Comparison of ENCODE assay signal across 8 cellular contexts in genomic region chr15:63945005-63945788, GRCh38.
DNase-seq lines count a peak whose midpoint lies in the region; ATAC-seq and TF ChIP-seq lines count a peak whose summit lies in the region.

No MANE protein-coding gene starts in this region.

- peak; percentile 42 to 82 (median 78) for ATAC-seq in heart left ventricle
- ATAC-seq in GM19463 (IDR thresholded peaks at IDR 0.05; ENCODE audit: unreplicated experiment) = no peak
- no peak for ATAC-seq in GM19328 (IDR thresholded peaks at IDR 0.05; ENCODE audit: unreplicated experiment)

- H3K27ac ChIP-seq in heart left ventricle = peak overlapping the region in 7 of 12 donors; percentile 22 to 62 (median 39)

- 49 to 53% (median 50%) methylated on average over 7 to 8 of the region's 8 CpGs for WGBS in heart left ventricle, 4 donors

- intact Hi-C loops in heart left ventricle (cut with DNase I) = loop anchor here (2.0 to 10.0 kb wide), 3 partner anchors 100 to 102 kb away; partner anchors contain the start of gene DAPK2 (in 10 of the 10)

- H3K9me3 ChIP-seq in heart left ventricle = no peaks in the 10 kb centered on the region

- no peak for TF ChIP-seq POLR2A in heart left ventricle (IDR thresholded peaks at IDR 0.05)

- no peaks in the 10 kb centered on the region for H3K36me3 ChIP-seq in heart left ventricle

- peaks cover 3 to 39% (median 29%) of the 10 kb centered on the region in 12 donors for H3K4me1 ChIP-seq in heart left ventricle

- H3K4me3 ChIP-seq in Jurkat, Clone E6-1 (ENCODE audit: low read length) = no peak overlapping the region
- no peak overlapping the region for H3K4me3 ChIP-seq in heart left ventricle

- no peaks in the 10 kb centered on the region for H3K27me3 ChIP-seq in heart left ventricle

- DNase-seq in EL (peak; percentile 64), T follicular helper cell (ENCODE audit: low read depth) (peak; percentile 50), heart left ventricle (peak; percentile 68 to 79 (median 74)), renal cortical epithelial cell (ENCODE audit: low read depth) (peak; percentile 22)
- DNase-seq in Jurkat, Clone E6-1 (ENCODE audit: low read depth, low spot score) = peak; percentile 34
- peak; percentile 26 for DNase-seq in activated naive CD8-positive, alpha-beta T cell treated with anti-CD3 and anti-CD28 coated beads, Interleukin-2, amount 50 U/mL, for 16 hours (ENCODE audit: low read depth, low spot score)

- TF ChIP-seq CTCF in heart left ventricle (IDR thresholded peaks at IDR 0.05) = peak; percentile 81 to 94 (median 90)

Comparison
In these comparisons a context has a peak if more than half of its experiments do, and no peak if none do; other contexts are left out.
1. DNase-seq: peak in every context shown above with its lines; median percentile 74 in heart left ventricle; 64 in EL; 50 in T follicular helper cell; 34 in Jurkat, Clone E6-1; 26 in activated naive CD8-positive, alpha-beta T cell treated with anti-CD3 and anti-CD28 coated beads, Interleukin-2, amount 50 U/mL, for 16 hours; 22 in renal cortical epithelial cell.
2. ATAC-seq: peak in heart left ventricle (4 of 4); none in GM19463 (single experiment) and GM19328 (single experiment).